9 cellular contexts compared by ENCODE assay signal in genomic region chr20:46694484-46694883, GRCh38. TPM values are rescaled to one million over a fixed set of nuclear protein-coding genes. Genes with fewer than 3 reads are reported as not detected.
DNase-seq lines count a peak whose midpoint lies in the region; ATAC-seq and TF ChIP-seq lines count a peak whose summit lies in the region.
"Had no signal": no experiment of that assay in that cellular context is flagged by ENCODE, and none has a peak within 500 bp of the region (broad histone marks: within the 10 kb centered on the region; RNA-seq: fewer than 3 reads in every experiment).

No MANE protein-coding gene starts in this region.

- H3K27me3 ChIP-seq in mesendoderm (ENCODE audit: insufficient read depth, low read length, poor library complexity) (no peaks in the 10 kb centered on the region), transverse colon (no peaks in the 10 kb centered on the region), H9 (ENCODE audit: insufficient read depth, low read length) (no peaks in the 10 kb centered on the region)

- no peak overlapping the region for H4K91ac ChIP-seq in H9 (ENCODE audit: insufficient read length, low read depth, low read length)

- DNase-seq in EL (peak; percentile 26), NCI-H2107 treated with DMSO at 0.1 percent for 48 hours (lab: John Stamatoyannopoulos, UW; ENCODE audit: unreplicated experiment) (peak; percentile 21), mesendoderm (peak; percentile 61), transverse colon (no peak), H9 (no peak), dedifferentiated amniotic fluid mesenchymal stem cell (ENCODE audit: extremely low spot score) (no peak)
- peak; percentile 8 for DNase-seq in central memory CD4-positive, alpha-beta T cell
- DNase-seq: NCI-H1092 had no signal

- H3K4me2 ChIP-seq in mesendoderm (ENCODE audit: low read length) (no peak overlapping the region), H9 (ENCODE audit: insufficient read depth, insufficient read length, low read length) (no peak overlapping the region)

- H3K4me1 ChIP-seq in mesendoderm (ENCODE audit: control insufficient read depth, low read depth, low read length), result no peaks in the 10 kb centered on the region
- peaks cover 0 to 7% (median 6%) of the 10 kb centered on the region in 4 donors for H3K4me1 ChIP-seq in transverse colon
- no peaks in the 10 kb centered on the region for H3K4me1 ChIP-seq in H9 (ENCODE audit: insufficient read depth, low read length)

- no peak overlapping the region for H3K27ac ChIP-seq in mesendoderm (ENCODE audit: low read depth, low read length)
- no peak overlapping the region for H3K27ac ChIP-seq in transverse colon
- no peak overlapping the region for H3K27ac ChIP-seq in H9 (ENCODE audit: insufficient read length, low read depth, low read length)

- no peak overlapping the region for H3K14ac ChIP-seq in H9 (ENCODE audit: insufficient read depth, low read length)

- H3K4me3 Mint-ChIP-seq in H9, result no peak overlapping the region

- in situ Hi-C loops in transverse colon (cut with MboI; ENCODE audit: low pct_ligation_motif_present in 1 of 4, low pct_unique_long_range_greater_than_20kb in 1 of 4, low sequenced_read_pairs in 3 of 4), result loop anchor here in 1 of 4 donors (25.0 kb wide), 1 partner anchor 182 kb away; the partner anchor contains the start of gene ZNF334

- no peak for TF ChIP-seq EP300 in transverse colon (IDR thresholded peaks at IDR 0.05; ENCODE audit: low read depth)

- H3K4me3 ChIP-seq in mesendoderm (ENCODE audit: low read length), result no peak overlapping the region
- no peak overlapping the region for H3K4me3 ChIP-seq in transverse colon

- H3K9ac ChIP-seq in mesendoderm (ENCODE audit: low read length) (no peak overlapping the region), H9 (ENCODE audit: extremely low read depth, insufficient read length, low read length) (no peak overlapping the region)

- no peak overlapping the region for H2BK15ac ChIP-seq in mesendoderm (replicated peaks; ENCODE audit: low read depth)
- H2BK15ac ChIP-seq in H9 (ENCODE audit: low read depth, low read length), result no peak overlapping the region

- H2BK120ac ChIP-seq in mesendoderm (ENCODE audit: low read depth, low read length) (no peak overlapping the region), H9 (ENCODE audit: low read depth, low read length, poor library complexity, severe bottlenecking) (no peak overlapping the region)

- H3K56ac ChIP-seq in mesendoderm (ENCODE audit: low read length) (no peak overlapping the region), H9 (ENCODE audit: insufficient read length, low read depth, low read length) (no peak overlapping the region)

- no peaks in the 10 kb centered on the region for H3K9me3 ChIP-seq in transverse colon
- H3K9me3 ChIP-seq in H9 (ENCODE audit: control insufficient read depth, low read depth, low read length), result no peaks in the 10 kb centered on the region

- no peaks in the 10 kb centered on the region for H3K27me3 Mint-ChIP-seq in H9 (ENCODE audit: low read depth)

- H3K79me1 ChIP-seq in mesendoderm (ENCODE audit: low read length) (no peaks in the 10 kb centered on the region), H9 (ENCODE audit: insufficient read depth, low read depth, low read length, poor library complexity, severe bottlenecking) (no peaks in the 10 kb centered on the region)

- no peak overlapping the region for H2BK20ac ChIP-seq in H9 (ENCODE audit: low read depth, low read length, poor library complexity, severe bottlenecking)

- no peaks in the 10 kb centered on the region for H4K20me1 ChIP-seq in H9 (ENCODE audit: control insufficient read depth, insufficient read depth, insufficient read length)

- H3K23ac ChIP-seq in mesendoderm (ENCODE audit: low read length), result no peak overlapping the region
- H3K23ac ChIP-seq in H9 (ENCODE audit: insufficient read length, low read depth, low read length), result no peak overlapping the region

- H3K79me2 ChIP-seq in mesendoderm (ENCODE audit: control insufficient read depth, insufficient read depth, low read length), result no peaks in the 10 kb centered on the region
- H3K79me2 ChIP-seq in H9 (ENCODE audit: insufficient read depth, low read length), result no peaks in the 10 kb centered on the region

- H4K8ac ChIP-seq in mesendoderm (ENCODE audit: low read depth, low read length), result no peak overlapping the region
- H4K8ac ChIP-seq in H9 (replicated peaks; ENCODE audit: insufficient read length, low read depth, low read length), result no peak overlapping the region

- H3K36me3 ChIP-seq in mesendoderm (ENCODE audit: control insufficient read depth, insufficient read depth, low read length) (no peaks in the 10 kb centered on the region), transverse colon (no peaks in the 10 kb centered on the region)

- H3K4me1 Mint-ChIP-seq in H9, result peaks cover 6 to 26% of the 10 kb centered on the region in 2 experiments

- TF ChIP-seq CTCF in transverse colon (IDR thresholded peaks at IDR 0.05) (no peak), H9 (conservative IDR thresholded peaks at IDR 0.05) (no peak)

- H3K18ac ChIP-seq in mesendoderm (ENCODE audit: low read length) (no peak overlapping the region), H9 (ENCODE audit: insufficient read length, low read depth, low read length) (no peak overlapping the region)

- H3K4ac ChIP-seq in mesendoderm (ENCODE audit: low read depth, low read length) (no peak overlapping the region), H9 (ENCODE audit: low read depth, low read length) (no peak overlapping the region)

- H3K9me3 Mint-ChIP-seq in H9, result peaks cover 0 to 2% of the 10 kb centered on the region in 2 experiments; a peak in 4 of 5 replicates

- no peak overlapping the region for H3K27ac Mint-ChIP-seq in H9

- intact Hi-C loops in transverse colon (cut with DNase I; ENCODE audit: low total_unique reads), result no loop called here

- H2BK5ac ChIP-seq in mesendoderm (ENCODE audit: low read length) (no peak overlapping the region), H9 (ENCODE audit: insufficient read length, low read length) (no peak overlapping the region)

- H4K5ac ChIP-seq in mesendoderm (ENCODE audit: low read length), result no peak overlapping the region
- no peak overlapping the region for H4K5ac ChIP-seq in H9 (ENCODE audit: insufficient read length, low read depth, low read length)

- peaks cover 3% of the 10 kb centered on the region for H3K23me2 ChIP-seq in H9 (ENCODE audit: insufficient read length, low read depth, low read length, poor library complexity, severe bottlenecking)

- H3K36me3 Mint-ChIP-seq in H9 (ENCODE audit: insufficient read depth in 1 of 3, low read depth in 3 of 3), result no peaks in the 10 kb centered on the region

- H2AFZ ChIP-seq in H9 (ENCODE audit: low read length), result no peak overlapping the region

- H2AK5ac ChIP-seq in mesendoderm (ENCODE audit: low read length), result no peak overlapping the region
- no peak overlapping the region for H2AK5ac ChIP-seq in H9 (ENCODE audit: insufficient read length, low read length)

- no peak for ATAC-seq in HG02798 (IDR thresholded peaks at IDR 0.05; ENCODE audit: poor library complexity, unreplicated experiment)

- WGBS in mesendoderm (ENCODE audit: extremely low coverage, insufficient coverage, low lambda C conversion rate), result no CpG with 5 or more reads among the region's 2 CpGs
- 40 to 42% methylated on average over 2 of the region's 2 CpGs for WGBS in transverse colon (ENCODE audit: low coverage in 1 of 2), 2 donors
- no CpG with 5 or more reads among the region's 2 CpGs for WGBS in H9 (ENCODE audit: extremely low coverage, insufficient read length, low lambda C conversion rate)

- H3T11ph ChIP-seq in H9 (ENCODE audit: low read length), result no peak overlapping the region

- H2BK12ac ChIP-seq in H9 (ENCODE audit: insufficient read length, low read depth, low read length), result no peak overlapping the region

- TF ChIP-seq POLR2A in transverse colon (IDR thresholded peaks at IDR 0.05), result no peak

RNA-seq across cellular contexts. Expression of gene TP53RK, which starts 5.2 kb away (rescaled TPM):
- polyA plus RNA-seq in mesendoderm (2013, experiment 1 of 2), result 19.1 TPM
- 19.0 TPM for polyA plus RNA-seq in mesendoderm (2013, experiment 2 of 2)
- total RNA-seq in transverse colon, result 10 to 100 TPM; 12.4 to 26.7 (median 18.3) TPM
- total RNA-seq in H9 (2021), result 21.1 and 21.5 TPM in 2 replicates

RNA-seq across cellular contexts. Expression of gene SLC2A10, which starts 15.0 kb away (rescaled TPM):
- polyA plus RNA-seq in mesendoderm (2013, experiment 1 of 2), result 5.1 TPM
- 5.4 TPM for polyA plus RNA-seq in mesendoderm (2013, experiment 2 of 2)
- total RNA-seq in transverse colon, result 10 to 100 TPM in 3 of 4 donors, 1 to 10 TPM in 1; 8.2 to 33.5 (median 15.2) TPM
- 8.2 and 9.9 TPM in 2 replicates for total RNA-seq in H9 (2021)

RNA-seq across cellular contexts. Expression of gene SLC13A3, which starts 43.2 kb away (rescaled TPM):
- 7.0 TPM for polyA plus RNA-seq in mesendoderm (2013, experiment 1 of 2)
- 5.9 TPM for polyA plus RNA-seq in mesendoderm (2013, experiment 2 of 2)
- total RNA-seq in transverse colon (under 1 TPM in 2 of 4 donors, not detected in 2; 0.14 to 0.48 TPM), H9 (2021) (15.2 and 17.5 TPM in 2 replicates)

Comparison
In these comparisons a context has a peak if more than half of its experiments do, and no peak if none do; other contexts are left out.
1. DNase-seq: peak in EL (single experiment), NCI-H2107 treated with DMSO at 0.1 percent for 48 hours (single experiment), central memory CD4-positive, alpha-beta T cell (single experiment) and mesendoderm (single experiment); none in transverse colon (single experiment), H9 (single experiment) and dedifferentiated amniotic fluid mesenchymal stem cell (single experiment).
2. RNA of gene SLC13A3, which starts 43.2 kb away (total RNA-seq): 15.2 to 17.5 TPM in H9; 0.14 to 0.48 TPM in transverse colon; every median in the first group is over 10 times any median in the second.